Comparison of ENCODE assay signal across 9 cellular contexts in the genomic region with DNA sequence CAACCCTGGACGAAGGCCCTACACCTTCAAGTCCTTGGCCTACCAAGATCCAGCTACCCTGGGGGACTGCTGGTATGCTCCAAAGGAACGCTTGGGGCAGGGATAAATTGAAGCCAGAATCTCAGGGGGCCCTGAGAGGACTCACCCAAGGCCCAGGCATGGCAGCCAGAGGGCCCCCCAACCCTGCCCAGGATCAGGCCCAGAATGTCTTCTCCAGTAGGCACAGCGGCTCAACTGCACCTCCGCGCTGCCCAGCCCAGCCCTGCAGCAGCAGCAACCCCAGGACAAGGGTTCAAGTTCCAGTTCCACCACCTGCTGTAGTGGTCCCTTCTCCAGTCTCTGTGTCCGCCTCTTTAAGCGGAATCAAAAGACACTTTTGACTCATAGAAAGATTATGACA. TPM values are rescaled to one million over a fixed set of nuclear protein-coding genes. Genes with fewer than 3 reads are reported as not detected.
DNase-seq lines count a peak whose midpoint lies in the region; ATAC-seq and TF ChIP-seq lines count a peak whose summit lies in the region.
"Had no signal": no experiment of that assay in that cellular context is flagged by ENCODE, and none has a peak within 500 bp of the region (broad histone marks: within the 10 kb centered on the region; RNA-seq: fewer than 3 reads in every experiment).

No MANE protein-coding gene starts in this region.

- H3K4me3 ChIP-seq in WERI-Rb-1 (ENCODE audit: low read depth, low read length) (peak overlapping the region; percentile 90), iPS-15b (ENCODE audit: low read depth, low read length) (peak overlapping the region; percentile 77)

- H3K9me3 ChIP-seq in WERI-Rb-1 (ENCODE audit: severe bottlenecking): no peaks in the 10 kb centered on the region
- H3K9me3 ChIP-seq in iPS-15b (ENCODE audit: control insufficient read depth, insufficient read depth, low read length): no peaks in the 10 kb centered on the region

- H3K27ac Mint-ChIP-seq in activated CD4-positive, alpha-beta T cell treated with anti-CD3 and anti-CD28 coated beads, Interleukin-2, amount 10 ng/mL, durations not matched to agents 24 days and 14 days: peak overlapping the region; percentile 96

- no peak for TF ChIP-seq CTCF in WERI-Rb-1 (IDR thresholded peaks at IDR 0.05; ENCODE audit: low read depth, low read length)

- peaks cover 9% of the 10 kb centered on the region for H3K36me3 Mint-ChIP-seq in activated CD4-positive, alpha-beta T cell treated with anti-CD3 and anti-CD28 coated beads, Interleukin-2, amount 10 ng/mL, durations not matched to agents 24 days and 14 days (ENCODE audit: low read depth)

- DNase-seq in activated CD4-positive, alpha-beta T cell treated with anti-CD3 and anti-CD28 coated beads, Interleukin-2, amount 10 ng/mL, durations not matched to agents 24 days and 14 days: no peak
- DNase-seq in activated CD4-positive, alpha-beta T cell treated with anti-CD3 and anti-CD28 coated beads, Interleukin-2, amount 50 U/mL, for 48 hours: no peak
- DNase-seq in WERI-Rb-1: no peak
- DNase-seq in stimulated activated naive CD8-positive, alpha-beta T cell treated with anti-CD3 and anti-CD28 coated beads, Interleukin-15, Interleukin-2, amounts not matched to agents 100 U/mL and 50 U/mL, for 24 hours: peak; percentile 13
- no peak for DNase-seq in sciatic nerve (ENCODE audit: low spot score)
- DNase-seq in NCI-H345 treated with DMSO at 0.1 percent for 48 hours (lab: John Stamatoyannopoulos, UW; ENCODE audit: unreplicated experiment): no peak

- peaks cover 11% of the 10 kb centered on the region for H3K4me1 Mint-ChIP-seq in activated CD4-positive, alpha-beta T cell treated with anti-CD3 and anti-CD28 coated beads, Interleukin-2, amount 10 ng/mL, durations not matched to agents 24 days and 14 days

- H3K27me3 ChIP-seq in WERI-Rb-1 (ENCODE audit: insufficient read depth, low read depth, severe bottlenecking) (no peaks in the 10 kb centered on the region), iPS-15b (ENCODE audit: control insufficient read depth, insufficient read depth, low read length) (no peaks in the 10 kb centered on the region)

- peak overlapping the region; percentile 95 for H3K27ac ChIP-seq in WERI-Rb-1

- peaks cover 2% of the 10 kb centered on the region for H3K4me1 ChIP-seq in iPS-15b (ENCODE audit: control insufficient read depth, insufficient read depth, low read length)

- no peaks in the 10 kb centered on the region for H3K27me3 Mint-ChIP-seq in activated CD4-positive, alpha-beta T cell treated with anti-CD3 and anti-CD28 coated beads, Interleukin-2, amount 10 ng/mL, durations not matched to agents 24 days and 14 days

- peak overlapping the region; percentile 65 for H3K9ac ChIP-seq in iPS-15b (ENCODE audit: low read depth, low read length)

- intact Hi-C loops in activated CD4-positive, alpha-beta T cell treated with anti-CD3 and anti-CD28 coated beads, Interleukin-2, amount 10 ng/mL, durations not matched to agents 24 days and 14 days (cut with micrococcal nuclease): loop anchor here (2.0 to 5.0 kb wide), 3 partner anchors 57 to 147 kb away; a partner anchor contains a TSS
- intact Hi-C loops in sciatic nerve (cut with DNase I): loop anchor here (10.0 kb wide), 1 partner anchor 134 kb away; no protein-coding TSS in a partner anchor

- no peaks in the 10 kb centered on the region for H3K9me3 Mint-ChIP-seq in activated CD4-positive, alpha-beta T cell treated with anti-CD3 and anti-CD28 coated beads, Interleukin-2, amount 10 ng/mL, durations not matched to agents 24 days and 14 days

- H3K4me3 Mint-ChIP-seq in activated CD4-positive, alpha-beta T cell treated with anti-CD3 and anti-CD28 coated beads, Interleukin-2, amount 10 ng/mL, durations not matched to agents 24 days and 14 days: peak overlapping the region; percentile 89

- H3K36me3 ChIP-seq in WERI-Rb-1 (peaks cover 47% of the 10 kb centered on the region), iPS-15b (ENCODE audit: control insufficient read depth, insufficient read depth, low read length) (no peaks in the 10 kb centered on the region)

- ATAC-seq in stimulated activated naive CD8-positive, alpha-beta T cell treated with anti-CD3 and anti-CD28 coated beads, Interleukin-15, Interleukin-2, amounts not matched to agents 100 U/mL and 50 U/mL, for 24 hours: no peak
- ATAC-seq in sciatic nerve: no peak
- ATAC-seq in GM19463 (IDR thresholded peaks at IDR 0.05; ENCODE audit: unreplicated experiment): no peak

RNA-seq across cellular contexts. Expression of a gene that starts 2.2 kb away (rescaled TPM):
- 46.1 and 53.4 TPM in 2 replicates for total RNA-seq in activated CD4-positive, alpha-beta T cell treated with anti-CD3 and anti-CD28 coated beads, Interleukin-2, amount 10 ng/mL, durations not matched to agents 24 days and 14 days
- total RNA-seq in sciatic nerve: 12.7 TPM

RNA-seq across cellular contexts. Expression of a gene that starts 28.7 kb away (rescaled TPM):
- total RNA-seq in activated CD4-positive, alpha-beta T cell treated with anti-CD3 and anti-CD28 coated beads, Interleukin-2, amount 10 ng/mL, durations not matched to agents 24 days and 14 days: not detected in 2 replicates
- 1.9 TPM for total RNA-seq in sciatic nerve
- total RNA-seq: HT1080 had no signal

RNA-seq across cellular contexts. Expression of a gene that starts 45.3 kb away (rescaled TPM):
- total RNA-seq in activated CD4-positive, alpha-beta T cell treated with anti-CD3 and anti-CD28 coated beads, Interleukin-2, amount 10 ng/mL, durations not matched to agents 24 days and 14 days: 1.0 and 1.4 TPM in 2 replicates
- 39.4 TPM for total RNA-seq in sciatic nerve

Comparison
In these comparisons a context has a peak if more than half of its experiments do, and no peak if none do; other contexts are left out.
1. RNA of a gene that starts 45.3 kb away (total RNA-seq): 39.4 TPM in sciatic nerve (single experiment); 1.0 to 1.4 TPM in activated CD4-positive, alpha-beta T cell treated with anti-CD3 and anti-CD28 coated beads, Interleukin-2, amount 10 ng/mL, durations not matched to agents 24 days and 14 days; every median in the first group is over 10 times any median in the second.